Comparison of ENCODE assay signal across 26 cellular contexts in the genomic region with DNA sequence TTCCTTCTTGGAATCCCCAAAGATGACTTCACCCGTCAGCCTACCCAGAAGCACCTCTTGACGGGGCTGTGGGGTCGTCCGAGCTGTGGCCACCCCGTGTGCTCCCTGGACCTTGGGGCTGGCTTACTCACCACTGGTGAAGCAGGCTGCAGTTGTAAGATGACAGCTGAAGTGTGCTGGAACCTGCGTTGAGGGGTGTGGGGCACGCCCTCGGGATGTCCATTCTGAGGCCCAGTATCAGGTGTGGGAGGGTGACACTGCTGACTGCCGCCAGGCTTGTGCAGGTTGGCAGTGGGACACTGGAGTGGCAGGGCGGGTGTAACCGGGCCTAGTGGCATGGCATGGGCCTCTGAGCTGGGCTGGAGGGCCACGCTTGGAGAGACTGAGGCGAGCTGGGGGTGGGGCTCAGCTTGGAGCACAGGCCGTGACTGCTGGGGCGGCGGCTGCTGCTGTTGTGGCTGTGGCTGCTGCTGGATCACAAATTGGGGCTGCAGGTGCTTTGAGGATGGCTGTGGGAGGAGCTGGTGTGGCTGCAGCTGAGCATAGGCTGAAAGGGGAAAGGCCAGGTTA. TPM values are rescaled to one million over a fixed set of nuclear protein-coding genes. Genes with fewer than 3 reads are reported as not detected.
"Had no signal": no experiment of that assay in that cellular context is flagged by ENCODE, and none has a peak within 500 bp of the region (broad histone marks: within the 10 kb centered on the region; RNA-seq: fewer than 3 reads in every experiment).

No MANE protein-coding gene starts in this region.

- H3K27ac Mint-ChIP-seq: activated CD4-positive, alpha-beta T cell treated with anti-CD3 and anti-CD28 coated beads, Interleukin-2, amount 10 ng/mL, durations not matched to agents 24 days and 14 days; activated CD8-positive, alpha-beta memory T cell treated with anti-CD3 and anti-CD28 coated beads, Interleukin-2, amount 10 ng/mL, durations not matched to agents 7 days and 5 days; activated naive CD4-positive, alpha-beta T cell treated with anti-CD3 and anti-CD28 coated beads, Interleukin-2, amount 50 U/mL, for 24 hours; activated T-cell treated with anti-CD3 and anti-CD28 coated beads, Interleukin-2, amount 50 U/mL, for 24 hours; activated T-helper 1 cell treated with anti-CD3 and anti-CD28 coated beads, Interleukin-12 subunit alpha, Interleukin-12 subunit beta, Interleukin-2, Interleukin-4 antibody, amounts not matched to agents 30 ng/mL and 10 ng/mL and 1 ng/mL, durations not matched to agents 14 hours and 24 hours and 36 hours; WTC11 had no signal

- H3K27me3 ChIP-seq: ascending aorta, body of pancreas, SJSA1 had no signal

- H3K27me3 Mint-ChIP-seq: activated CD8-positive, alpha-beta memory T cell treated with anti-CD3 and anti-CD28 coated beads, Interleukin-2, amount 10 ng/mL, durations not matched to agents 7 days and 5 days; activated naive CD4-positive, alpha-beta T cell treated with anti-CD3 and anti-CD28 coated beads, Interleukin-2, amount 50 U/mL, for 24 hours; activated T-cell treated with anti-CD3 and anti-CD28 coated beads, Interleukin-2, amount 50 U/mL, for 24 hours had no signal

- H3K36me3 ChIP-seq: SJSA1 had no signal

- DNase-seq: activated CD4-positive, alpha-beta T cell treated with anti-CD3 and anti-CD28 coated beads for 1 hour; activated CD4-positive, alpha-beta T cell treated with anti-CD3 and anti-CD28 coated beads, Interleukin-2, amount 10 ng/mL, durations not matched to agents 24 days and 14 days; activated CD4-positive, alpha-beta T cell treated with anti-CD3 and anti-CD28 coated beads, Interleukin-2, amount 50 U/mL, for 48 hours; activated CD8-positive, alpha-beta memory T cell treated with anti-CD3 and anti-CD28 coated beads, Interleukin-2, amount 10 ng/mL, durations not matched to agents 7 days and 5 days; activated effector memory CD4-positive, alpha-beta T cell treated with Interleukin-2 at 50 U/mL for 16 hours; activated naive CD4-positive, alpha-beta T cell; activated T-cell treated with anti-CD3 and anti-CD28 coated beads, Interleukin-2, amount 50 U/mL, for 24 hours; body of pancreas; Karpas-422; NCI-H1105 treated with DMSO at 0.1 percent for 48 hours; NCI-H1436 treated with DMSO at 0.1 percent for 48 hours; NCI-H187; NCI-H2081; NCI-H510A treated with DMSO at 0.1 percent for 48 hours; PC-3; SHP77; SW 1271 had no signal

- H3K36me3 Mint-ChIP-seq: activated CD8-positive, alpha-beta memory T cell treated with anti-CD3 and anti-CD28 coated beads, Interleukin-2, amount 10 ng/mL, durations not matched to agents 7 days and 5 days; WTC11 had no signal

- H3K4me3 ChIP-seq: ascending aorta, body of pancreas, K562, SJSA1 had no signal

- ATAC-seq: activated CD8-positive, alpha-beta memory T cell treated with anti-CD3 and anti-CD28 coated beads, Interleukin-2, amount 10 ng/mL, durations not matched to agents 7 days and 5 days; body of pancreas; K562; PC-3; SK-N-SH treated with all-trans-retinoic acid at 6 μM for 48 hours; WTC11 had no signal

- H3K9me3 ChIP-seq: ascending aorta, body of pancreas, SJSA1 had no signal

- FAIRE-seq: K562, RCC 7860 had no signal

- H3K27ac ChIP-seq: ascending aorta, body of pancreas, SJSA1 had no signal

- H3K9me3 Mint-ChIP-seq: activated CD4-positive, alpha-beta T cell treated with anti-CD3 and anti-CD28 coated beads, Interleukin-2, amount 10 ng/mL, durations not matched to agents 24 days and 14 days; activated naive CD4-positive, alpha-beta T cell treated with anti-CD3 and anti-CD28 coated beads, Interleukin-2, amount 50 U/mL, for 24 hours; activated T-cell treated with anti-CD3 and anti-CD28 coated beads, Interleukin-2, amount 50 U/mL, for 24 hours; activated T-helper 1 cell treated with anti-CD3 and anti-CD28 coated beads, Interleukin-12 subunit alpha, Interleukin-12 subunit beta, Interleukin-2, Interleukin-4 antibody, amounts not matched to agents 30 ng/mL and 10 ng/mL and 1 ng/mL, durations not matched to agents 14 hours and 24 hours and 36 hours had no signal

- H3K4me3 Mint-ChIP-seq: activated CD4-positive, alpha-beta T cell treated with anti-CD3 and anti-CD28 coated beads, Interleukin-2, amount 10 ng/mL, durations not matched to agents 24 days and 14 days; activated CD8-positive, alpha-beta memory T cell treated with anti-CD3 and anti-CD28 coated beads, Interleukin-2, amount 10 ng/mL, durations not matched to agents 7 days and 5 days; activated naive CD4-positive, alpha-beta T cell treated with anti-CD3 and anti-CD28 coated beads, Interleukin-2, amount 50 U/mL, for 24 hours; activated T-cell treated with anti-CD3 and anti-CD28 coated beads, Interleukin-2, amount 50 U/mL, for 24 hours; activated T-helper 1 cell treated with anti-CD3 and anti-CD28 coated beads, Interleukin-12 subunit alpha, Interleukin-12 subunit beta, Interleukin-2, Interleukin-4 antibody, amounts not matched to agents 30 ng/mL and 10 ng/mL and 1 ng/mL, durations not matched to agents 14 hours and 24 hours and 36 hours; WTC11 had no signal

RNA-seq across cellular contexts. Expression of a gene that starts 33.9 kb away (rescaled TPM):
- total RNA-seq: activated CD4-positive, alpha-beta T cell treated with anti-CD3 and anti-CD28 coated beads, Interleukin-2, amount 10 ng/mL, durations not matched to agents 24 days and 14 days; activated CD8-positive, alpha-beta memory T cell treated with anti-CD3 and anti-CD28 coated beads, Interleukin-2, amount 10 ng/mL, durations not matched to agents 7 days and 5 days; activated T-helper 1 cell treated with anti-CD3 and anti-CD28 coated beads, Interleukin-12 subunit alpha, Interleukin-12 subunit beta, Interleukin-2, Interleukin-4 antibody, amounts not matched to agents 30 ng/mL and 10 ng/mL and 1 ng/mL, durations not matched to agents 14 hours and 24 hours and 36 hours; ascending aorta; body of pancreas; K562; PC-3; SJSA1; T-helper 1 cell treated with Interleukin-12 subunit alpha and Interleukin-12 subunit beta and Interleukin-4 antibody, amounts not matched to agents 30 ng/mL and 1 ng/mL, for 36 hours; WTC11 had no signal
- polyA plus RNA-seq: K562 had no signal
